ENCODE assay signal across 8 cellular contexts in the genomic region with DNA sequence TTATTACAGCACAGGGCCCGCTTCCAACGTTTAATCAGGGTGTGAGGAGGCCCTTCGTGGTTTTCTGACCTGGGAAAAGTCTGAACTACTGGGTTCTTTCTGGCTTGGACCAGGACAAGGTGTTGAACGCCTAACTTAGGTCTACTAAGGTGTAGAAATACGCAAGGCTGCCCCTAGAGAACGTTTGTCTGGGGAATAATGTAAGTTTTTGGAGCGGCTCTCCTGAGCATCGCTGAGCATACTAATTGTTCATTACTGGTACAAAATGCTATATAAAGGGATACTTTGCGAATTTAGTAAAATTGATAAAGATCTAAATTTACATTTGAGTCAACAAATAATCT. TPM values are rescaled to one million over a fixed set of nuclear protein-coding genes. Genes with fewer than 3 reads are reported as not detected.
DNase-seq lines count a peak whose midpoint lies in the region; ATAC-seq, FAIRE-seq and TF ChIP-seq lines count a peak whose summit lies in the region.

No MANE protein-coding gene starts in this region.

- peak; percentile 8 for ATAC-seq in HG03025 (IDR thresholded peaks at IDR 0.05; ENCODE audit: low FRiP score, unreplicated experiment)
- peak; percentile 19 for ATAC-seq in K562
- ATAC-seq in HG02571 (IDR thresholded peaks at IDR 0.05; ENCODE audit: unreplicated experiment): no peak
- ATAC-seq in GM19351 (IDR thresholded peaks at IDR 0.05; ENCODE audit: unreplicated experiment): no peak

- CTCF ChIA-PET in CD8-positive, alpha-beta memory T cell (lab: Charles Lee): interaction anchor here (1.0 to 2.0 kb wide), 5 partner anchors 9 to 201 kb away, joined by 3 to 7 read pairs (median 3); no protein-coding TSS in a partner anchor
- CTCF ChIA-PET in K562 (lab: Yijun Ruan, JAX; ENCODE audit: low intra/inter-chr PET ratio): no interaction called here

- H3K36me3 Mint-ChIP-seq in CD8-positive, alpha-beta memory T cell: peaks cover 0 to 32% (median 3%) of the 10 kb centered on the region in 3 donors

- no peak for TF ChIP-seq CTCF in K562 (IDR thresholded peaks at IDR 0.05 in 2 of 3, conservative IDR thresholded peaks at IDR 0.05 in 1 of 3; ENCODE audit: insufficient read depth in 2 of 3, low read depth in 1 of 3, low read length in 3 of 3)

- no peaks in the 10 kb centered on the region for H3K9me3 Mint-ChIP-seq in CD8-positive, alpha-beta memory T cell

- H3K27ac Mint-ChIP-seq in CD8-positive, alpha-beta memory T cell: peak overlapping the region; percentile 83 to 97 (median 92)

- H3K4me1 ChIP-seq in CD8-positive, alpha-beta memory T cell (ENCODE audit: insufficient read depth, low read length): peaks cover 10% of the 10 kb centered on the region
- peaks cover 17 to 29% of the 10 kb centered on the region in 2 experiments for H3K4me1 ChIP-seq in K562 (replicated peaks in 1 of 2; ENCODE audit: control insufficient read depth in 2 of 2, insufficient read depth in 2 of 2, low read length in 2 of 2)
- H3K4me1 ChIP-seq in muscle layer of duodenum (ENCODE audit: control insufficient read depth in 1 of 2, insufficient read depth in 2 of 2, low read length in 2 of 2): peaks cover 4 to 17% of the 10 kb centered on the region in 2 donors

- peaks cover 22 to 31% (median 27%) of the 10 kb centered on the region in 3 donors for H3K4me1 Mint-ChIP-seq in CD8-positive, alpha-beta memory T cell

- no peak for TF ChIP-seq EP300 in K562 (IDR thresholded peaks at IDR 0.05; ENCODE audit: low read length)

- DNase-seq in CD8-positive, alpha-beta memory T cell: peak in 1 of 5 donors; percentile 18
- DNase-seq in K562 (ENCODE audit: extremely low read depth in 1 of 4, low spot score in 3 of 4) (no peak), NCI-H446 (lab: John Stamatoyannopoulos, UW) (no peak), NCI-H2171 (lab: John Stamatoyannopoulos, UW) (no peak)

- H3K79me2 ChIP-seq in K562 (ENCODE audit: control insufficient read depth, insufficient read depth, low read length): peaks cover 35% of the 10 kb centered on the region

- H3K9ac ChIP-seq in K562 (ENCODE audit: insufficient read depth in 1 of 2, low read depth in 2 of 2, low read length in 2 of 2): peak overlapping the region; percentile 90 to 98

- H3K27me3 Mint-ChIP-seq in CD8-positive, alpha-beta memory T cell: no peaks in the 10 kb centered on the region

- peaks cover 8% of the 10 kb centered on the region for H3K36me3 ChIP-seq in CD8-positive, alpha-beta memory T cell (ENCODE audit: insufficient read depth, low read length)
- H3K36me3 ChIP-seq in K562 (ENCODE audit: control insufficient read depth, insufficient read depth, low read length) (peaks cover 44% of the 10 kb centered on the region), muscle layer of duodenum (ENCODE audit: control insufficient read depth in 1 of 2, insufficient read depth in 2 of 2, low read length in 2 of 2) (peaks cover 3 to 13% of the 10 kb centered on the region in 2 donors)

- peak overlapping the region; percentile 89 to 99 (median 94) for H3K4me3 Mint-ChIP-seq in CD8-positive, alpha-beta memory T cell

- no peaks in the 10 kb centered on the region for H3K27me3 ChIP-seq in CD8-positive, alpha-beta memory T cell (ENCODE audit: insufficient read depth, low read length, poor library complexity, severe bottlenecking)
- H3K27me3 ChIP-seq in K562 (ENCODE audit: control insufficient read depth in 2 of 2, insufficient read depth in 2 of 2, low read length in 2 of 2) (no peaks in the 10 kb centered on the region), muscle layer of duodenum (ENCODE audit: low read depth, low read length) (no peaks in the 10 kb centered on the region)

- peak overlapping the region; percentile 83 for H3K27ac ChIP-seq in CD8-positive, alpha-beta memory T cell (ENCODE audit: low read depth, low read length)
- peak overlapping the region; percentile 90 for H3K27ac ChIP-seq in K562 (ENCODE audit: extremely low read depth, low read depth, low read length)
- H3K27ac ChIP-seq in muscle layer of duodenum (ENCODE audit: low read length): peak overlapping the region; percentile 90

- no peaks in the 10 kb centered on the region for H3K9me3 ChIP-seq in CD8-positive, alpha-beta memory T cell (ENCODE audit: low read length)
- H3K9me3 ChIP-seq in K562 (replicated peaks; ENCODE audit: control insufficient read depth, insufficient read depth, low read depth, low read length) (no peaks in the 10 kb centered on the region), muscle layer of duodenum (ENCODE audit: control insufficient read depth in 1 of 2, low read length in 2 of 2) (no peaks in the 10 kb centered on the region)

- POLR2A ChIA-PET in CD8-positive, alpha-beta memory T cell (lab: Charles Lee): no interaction called here
- POLR2A ChIA-PET in K562 (lab: Yijun Ruan, JAX): interaction anchor here (0.7 to 3.6 kb wide), 8 partner anchors 12 to 200 kb away, joined by 3 to 13 read pairs (median 4); no protein-coding TSS in a partner anchor

- WGBS in K562 (ENCODE audit: insufficient coverage, low coverage, missing lambda C conversion rate): 0% methylated on average over 7 of the region's 9 CpGs

- in situ Hi-C loops in K562 (cut with MboI): no loop called here

- no peaks in the 10 kb centered on the region for H3K9me1 ChIP-seq in K562 (ENCODE audit: control insufficient read depth, insufficient read depth, low read length)

- intact Hi-C loops in K562 (cut with micrococcal nuclease): loop anchor here (2.0 to 10.0 kb wide), 3 partner anchors 190 to 290 kb away; no protein-coding TSS in a partner anchor

- H4K20me1 ChIP-seq in K562 (replicated peaks; ENCODE audit: control insufficient read depth, insufficient read depth, low read length): no peaks in the 10 kb centered on the region

- peak overlapping the region; percentile 37; the same call in 1 of the 2 replicates for H2AFZ ChIP-seq in K562 (ENCODE audit: low read depth, low read length)

- FAIRE-seq in K562 (lab: Jason Lieb, UNC): no peak

- peak overlapping the region; percentile 82 for H3K4me2 ChIP-seq in K562 (ENCODE audit: insufficient read depth, low read length)

- no TSS peak for BruUV-seq in K562 (replicated peaks; lab: Mats Ljungman, UMichigan)

- no peak for TF ChIP-seq RAD21 in K562 (CRISPR knock-in tag; conservative IDR thresholded peaks at IDR 0.05 in 1 of 2, IDR thresholded peaks at IDR 0.05 in 1 of 2)

- H3K4me3 ChIP-seq in CD8-positive, alpha-beta memory T cell (ENCODE audit: low read length): peak overlapping the region; percentile 68
- H3K4me3 ChIP-seq in K562 (peak overlapping the region; percentile 56), muscle layer of duodenum (ENCODE audit: low read depth in 1 of 2, low read length in 2 of 2) (peak overlapping the region; percentile 84)

- TF ChIP-seq POLR2A in K562 (conservative IDR thresholded peaks at IDR 0.05): no peak

TF ChIP-seq in K562, 482 proteins besides CTCF, POLR2A, EP300 and RAD21 (continues in another document):
- TF ChIP-seq TEAD1 (CRISPR knock-in tag; IDR thresholded peaks at IDR 0.05): peak in 1 of 2 experiments; percentile 43; a peak in 1 of 4 replicates
- no peak for TF ChIP-seq SOX6 (IDR thresholded peaks at IDR 0.05)
- 0 out of 2 replicates have a peak, but pooled peaks have one; percentile 5 for TF ChIP-seq KAT7 (CRISPR knock-in tag; IDR thresholded peaks at IDR 0.05; ENCODE audit: borderline replicate concordance)
- TF ChIP-seq ZBTB1 (CRISPR knock-in tag; IDR thresholded peaks at IDR 0.05; ENCODE audit: borderline replicate concordance, low read depth): 0 out of 2 replicates have a peak, but pooled peaks have one; percentile 21
- no peak for TF ChIP-seq PYGO2 (tag; IDR thresholded peaks at IDR 0.05)
- TF ChIP-seq, protein P1, sequence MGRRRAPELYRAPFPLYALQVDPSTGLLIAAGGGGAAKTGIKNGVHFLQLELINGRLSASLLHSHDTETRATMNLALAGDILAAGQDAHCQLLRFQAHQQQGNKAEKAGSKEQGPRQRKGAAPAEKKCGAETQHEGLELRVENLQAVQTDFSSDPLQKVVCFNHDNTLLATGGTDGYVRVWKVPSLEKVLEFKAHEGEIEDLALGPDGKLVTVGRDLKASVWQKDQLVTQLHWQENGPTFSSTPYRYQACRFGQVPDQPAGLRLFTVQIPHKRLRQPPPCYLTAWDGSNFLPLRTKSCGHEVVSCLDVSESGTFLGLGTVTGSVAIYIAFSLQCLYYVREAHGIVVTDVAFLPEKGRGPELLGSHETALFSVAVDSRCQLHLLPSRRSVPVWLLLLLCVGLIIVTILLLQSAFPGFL (CRISPR knock-in tag; IDR thresholded peaks at IDR 0.05): peak; percentile 89; the same call in 1 of the 2 replicates
- TF ChIP-seq GATA2 (CRISPR knock-in tag; IDR thresholded peaks at IDR 0.05): peak; percentile 41; the same call in 1 of the 2 replicates
- TF ChIP-seq POLR2AphosphoS5 (IDR thresholded peaks at IDR 0.05; ENCODE audit: control insufficient read depth, insufficient read depth, low read depth, low read length): 0 out of 2 replicates have a peak, but pooled peaks have one; percentile 5

RNA-seq across cellular contexts. Expression of a gene that starts 32.4 kb away (rescaled TPM):
- total RNA-seq in CD8-positive, alpha-beta memory T cell: 100 to 1,000 TPM; 299 to 318 TPM
- 409 TPM for polyA plus RNA-seq in CD8-positive, alpha-beta memory T cell
- 33.0 and 56.7 TPM in 2 replicates for total RNA-seq in K562 (2011; cell fraction: chromatin; rRNA removed; ENCODE audit: low replicate concordance)
- total RNA-seq in K562 (2011; cell fraction: nucleolus; rRNA removed): 99.1 and 138 TPM in 2 replicates
- total RNA-seq in K562 (2011; cell fraction: nucleoplasm; rRNA removed): 91.9 and 144 TPM in 2 replicates
- total RNA-seq in K562 (2014; rRNA removed) (254 and 299 TPM in 2 replicates), K562 (2014; rRNA removed; fragmentation: Illumina TruSeq; extraction: Trizol) (527 and 643 TPM in 2 replicates), K562 (2015; rRNA removed; fragmentation: Illumina TruSeq; extraction: Trizol) (301 and 309 TPM in 2 replicates), K562 (2021) (421 and 457 TPM in 2 replicates)
- polyA plus RNA-seq in K562 (2011; rRNA removed) (1,717 and 2,316 TPM in 2 replicates), K562 (2014; fragmentation: Illumina TruSeq; extraction: Trizol) (263 and 283 TPM in 2 replicates), K562 (2014; fragmentation: Nextera tagmentation; extraction: Ambion mirVana) (100 to 1,000 TPM; 787 to 797 TPM), K562 (2014; rRNA removed) (564 and 638 TPM in 2 replicates)
- polyA plus RNA-seq in K562 (2011; cell fraction: cytosol; rRNA removed): 211 and 453 TPM in 2 replicates
- polyA plus RNA-seq in K562 (2011; cell fraction: nucleus; rRNA removed): 114 and 243 TPM in 2 replicates
- polyA plus RNA-seq in K562 (2012): 614 and 759 TPM in 2 replicates
- 96.8 and 124 TPM in 2 replicates for polyA minus RNA-seq in K562 (2011; rRNA and poly(A)+ RNA removed)
- 53.5 and 72.6 TPM in 2 replicates for polyA minus RNA-seq in K562 (2011; cell fraction: cytosol; rRNA and poly(A)+ RNA removed)
- polyA minus RNA-seq in K562 (2011; cell fraction: nucleus; rRNA and poly(A)+ RNA removed): 31.4 and 79.2 TPM in 2 replicates

Comparison
In these comparisons a context has a peak if more than half of its experiments do, and no peak if none do; other contexts are left out.
1. ATAC-seq: peak in HG03025 (single experiment) and K562 (single experiment); none in HG02571 (single experiment) and GM19351 (single experiment).
2. Peak in every context shown above with its lines, with median percentiles within 50 percentile points of each other: H3K27ac ChIP-seq and H3K4me3 ChIP-seq.